Comparison of ENCODE assay signal across 8 cellular contexts in genomic region chr13:77330009-77330471, GRCh38. TPM values are rescaled to one million over a fixed set of nuclear protein-coding genes. Genes with fewer than 3 reads are reported as not detected.
A peak's percentile ranks its signal among the peaks of the same experiment; 100 is the strongest.
DNase-seq lines count a peak whose midpoint lies in the region; ATAC-seq and TF ChIP-seq lines count a peak whose summit lies in the region.

No MANE protein-coding gene starts in this region.

- CTCF ChIA-PET in activated CD4-positive, alpha-beta T cell treated with anti-CD3 and anti-CD28 coated beads, Interleukin-2, amount 10 ng/mL, durations not matched to agents 7 days and 5 days (lab: Charles Lee), result interaction anchor here (0.6 to 1.5 kb wide), 3 partner anchors 9 to 13 kb away, joined by 3 read pairs; no protein-coding TSS in a partner anchor

- no peak overlapping the region for H3K23ac ChIP-seq in trophoblast cell (ENCODE audit: low read length)

- no peak overlapping the region for H3K14ac ChIP-seq in trophoblast cell (ENCODE audit: low read length)

- TF ChIP-seq EP300 in esophagus muscularis mucosa (IDR thresholded peaks at IDR 0.05), result no peak

- H3K4ac ChIP-seq in trophoblast cell (ENCODE audit: low read depth, low read length), result no peak overlapping the region

- peaks cover 30% of the 10 kb centered on the region for H3K4me1 Mint-ChIP-seq in activated CD4-positive, alpha-beta T cell treated with anti-CD3 and anti-CD28 coated beads, Interleukin-2, amount 10 ng/mL, durations not matched to agents 7 days and 5 days

- no peak for TF ChIP-seq POLR2A in esophagus muscularis mucosa (IDR thresholded peaks at IDR 0.05; ENCODE audit: low read depth)

- H3K4me2 ChIP-seq in trophoblast cell (ENCODE audit: low read length), result peak overlapping the region; percentile 83

- intact Hi-C loops in esophagus muscularis mucosa (cut with DNase I), result no loop called here

- H3K9me3 Mint-ChIP-seq in activated CD4-positive, alpha-beta T cell treated with anti-CD3 and anti-CD28 coated beads, Interleukin-2, amount 10 ng/mL, durations not matched to agents 7 days and 5 days, result no peaks in the 10 kb centered on the region

- peak overlapping the region; percentile 43 for H4K8ac ChIP-seq in trophoblast cell (ENCODE audit: low read depth, low read length)

- H3K18ac ChIP-seq in trophoblast cell (ENCODE audit: low read length), result no peak overlapping the region

- H4K91ac ChIP-seq in trophoblast cell (ENCODE audit: low read depth, low read length), result peak overlapping the region; percentile 38

- H2BK120ac ChIP-seq in trophoblast cell (ENCODE audit: insufficient read depth, low read length, poor library complexity), result no peak overlapping the region

- H3K27me3 Mint-ChIP-seq in activated CD4-positive, alpha-beta T cell treated with anti-CD3 and anti-CD28 coated beads, Interleukin-2, amount 10 ng/mL, durations not matched to agents 7 days and 5 days, result no peaks in the 10 kb centered on the region

- no peak overlapping the region for H2BK5ac ChIP-seq in trophoblast cell (ENCODE audit: low read depth, low read length, poor library complexity)

- peak overlapping the region; percentile 14 for H4K12ac ChIP-seq in trophoblast cell (ENCODE audit: low read depth, low read length)

- peaks cover 8% of the 10 kb centered on the region for H3K79me2 ChIP-seq in trophoblast cell (ENCODE audit: control insufficient read depth, insufficient read depth, low read length, poor library complexity)

- no peak for DNase-seq in activated CD4-positive, alpha-beta T cell treated with anti-CD3 and anti-CD28 coated beads, Interleukin-2, amount 10 ng/mL, durations not matched to agents 7 days and 5 days
- DNase-seq in activated CD4-positive, alpha-beta T cell treated with anti-CD3 and anti-CD28 coated beads for 48 hours, result no peak
- no peak for DNase-seq in SK-N-MC (ENCODE audit: low read depth, low spot score)
- no peak for DNase-seq in esophagus muscularis mucosa (ENCODE audit: extremely low spot score)
- DNase-seq in trophoblast cell, result no peak

- peak overlapping the region; percentile 93 for H3K27ac ChIP-seq in SK-N-MC
- peak overlapping the region; percentile 82 to 86 (median 84) for H3K27ac ChIP-seq in esophagus muscularis mucosa (replicated peaks in 1 of 4)
- no peak overlapping the region for H3K27ac ChIP-seq in trophoblast cell (ENCODE audit: low read depth, low read length)

- no peak overlapping the region for H2BK12ac ChIP-seq in trophoblast cell (ENCODE audit: low read length)

- POLR2A ChIA-PET in activated CD4-positive, alpha-beta T cell treated with anti-CD3 and anti-CD28 coated beads, Interleukin-2, amount 10 ng/mL, durations not matched to agents 7 days and 5 days (lab: Charles Lee), result no interaction called here

- H3K4me3 ChIP-seq in SK-N-MC, result peak overlapping the region; percentile 98
- peak overlapping the region; percentile 65 to 89 (median 82) for H3K4me3 ChIP-seq in esophagus muscularis mucosa
- H3K4me3 ChIP-seq in trophoblast cell (ENCODE audit: low read depth, low read length), result peak overlapping the region; percentile 86

- H3K27ac Mint-ChIP-seq in activated CD4-positive, alpha-beta T cell treated with anti-CD3 and anti-CD28 coated beads, Interleukin-2, amount 10 ng/mL, durations not matched to agents 7 days and 5 days, result peak overlapping the region; percentile 99

- peak in 1 of 3 experiments; percentile 2 for TF ChIP-seq CTCF in esophagus muscularis mucosa (IDR thresholded peaks at IDR 0.05)

- 3% methylated on average over 10 of the region's 10 CpGs for WGBS in esophagus muscularis mucosa
- no CpG with 5 or more reads among the region's 10 CpGs for WGBS in trophoblast cell (ENCODE audit: extremely low coverage, insufficient coverage, insufficient read length)

- H3K4me1 ChIP-seq in esophagus muscularis mucosa (peaks cover 11 to 32% (median 30%) of the 10 kb centered on the region in 4 donors), trophoblast cell (ENCODE audit: control insufficient read depth in 1 of 2, insufficient read depth in 2 of 2, low read length in 2 of 2) (peaks cover 2 to 8% of the 10 kb centered on the region in 2 experiments)

- H3K27me3 ChIP-seq in esophagus muscularis mucosa (no peaks in the 10 kb centered on the region), trophoblast cell (ENCODE audit: insufficient read depth, low read length) (no peaks in the 10 kb centered on the region)

- H3K36me3 ChIP-seq in SK-N-MC (ENCODE audit: insufficient read depth, low read length), result no peaks in the 10 kb centered on the region
- no peaks in the 10 kb centered on the region for H3K36me3 ChIP-seq in esophagus muscularis mucosa
- no peaks in the 10 kb centered on the region for H3K36me3 ChIP-seq in trophoblast cell (ENCODE audit: control insufficient read depth in 1 of 2, insufficient read depth in 2 of 2, low read length in 2 of 2)

- H3K9ac ChIP-seq in SK-N-MC (ENCODE audit: insufficient read length) (peak overlapping the region; percentile 86), trophoblast cell (ENCODE audit: low read length) (peak overlapping the region; percentile 25)

- H3K9me3 ChIP-seq in SK-N-MC (ENCODE audit: low read depth, low read length) (no peaks in the 10 kb centered on the region), esophagus muscularis mucosa (no peaks in the 10 kb centered on the region), trophoblast cell (ENCODE audit: insufficient read depth, low read depth, low read length) (no peaks in the 10 kb centered on the region)

- no peak overlapping the region for H2AK5ac ChIP-seq in trophoblast cell (ENCODE audit: low read length)

- peaks cover 8% of the 10 kb centered on the region for H3K79me1 ChIP-seq in trophoblast cell (ENCODE audit: low read length)

- H3K36me3 Mint-ChIP-seq in activated CD4-positive, alpha-beta T cell treated with anti-CD3 and anti-CD28 coated beads, Interleukin-2, amount 10 ng/mL, durations not matched to agents 7 days and 5 days (ENCODE audit: low read depth), result peaks cover 9% of the 10 kb centered on the region

- ATAC-seq in GM19035 (IDR thresholded peaks at IDR 0.05; ENCODE audit: unreplicated experiment) (no peak), GM18519 (IDR thresholded peaks at IDR 0.05; ENCODE audit: low FRiP score, unreplicated experiment) (no peak), HG03565 (IDR thresholded peaks at IDR 0.05; ENCODE audit: unreplicated experiment) (no peak)

- H2AFZ ChIP-seq in trophoblast cell (ENCODE audit: insufficient read depth, low read length, poor library complexity), result peak overlapping the region; percentile 66

- H3K4me3 Mint-ChIP-seq in activated CD4-positive, alpha-beta T cell treated with anti-CD3 and anti-CD28 coated beads, Interleukin-2, amount 10 ng/mL, durations not matched to agents 7 days and 5 days, result peak overlapping the region; percentile 95

RNA-seq across cellular contexts. Expression of gene MYCBP2, which starts 3.1 kb away (rescaled TPM):
- total RNA-seq in activated CD4-positive, alpha-beta T cell treated with anti-CD3 and anti-CD28 coated beads, Interleukin-2, amount 10 ng/mL, durations not matched to agents 7 days and 5 days, result 100 to 1,000 TPM; 118 to 129 TPM
- total RNA-seq in esophagus muscularis mucosa, result 100 to 1,000 TPM in 2 of 4 donors, 10 to 100 TPM in 2; 96.1 to 117 (median 108) TPM
- polyA plus RNA-seq in trophoblast cell (2013), result 23.6 and 25.6 TPM in 2 replicates
